Comparison of ENCODE assay signal across 18 cellular contexts in the genomic region with DNA sequence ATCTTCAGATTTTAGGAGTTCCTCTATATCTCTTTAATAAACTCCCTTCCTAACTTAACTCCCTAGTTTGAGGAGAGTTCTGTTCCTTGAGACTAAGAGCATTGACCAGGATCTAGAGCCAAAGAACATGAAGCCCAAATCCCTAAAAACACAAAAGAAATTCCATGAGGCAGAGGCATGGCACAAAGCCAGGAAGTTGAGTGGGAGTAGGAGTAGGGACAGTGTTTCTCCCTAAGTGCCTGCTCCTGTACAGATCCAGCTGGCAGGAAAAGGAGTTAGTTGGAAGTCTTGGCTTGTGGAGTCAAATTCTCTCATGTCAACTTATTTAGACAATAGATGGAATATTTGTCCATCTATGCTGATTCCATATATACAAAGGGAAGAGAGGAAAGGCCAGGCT. TPM values are rescaled to one million over a fixed set of nuclear protein-coding genes. Genes with fewer than 3 reads are reported as not detected.
"Had no signal": no experiment of that assay in that cellular context is flagged by ENCODE, and none has a peak within 500 bp of the region (broad histone marks: within the 10 kb centered on the region; RNA-seq: fewer than 3 reads in every experiment).

No MANE protein-coding gene starts in this region.

- H3K9me3 ChIP-seq: ascending aorta, gastrocnemius medialis, right lobe of liver, vagina had no signal

- H3K4me3 ChIP-seq: ascending aorta, dorsolateral prefrontal cortex, gastrocnemius medialis, right lobe of liver, vagina had no signal

- H3K27ac ChIP-seq: ascending aorta, dorsolateral prefrontal cortex, gastrocnemius medialis, right lobe of liver, vagina had no signal

- H3K4me1 ChIP-seq: gastrocnemius medialis, right lobe of liver, vagina had no signal

- H3K36me3 ChIP-seq: ascending aorta, gastrocnemius medialis, right lobe of liver, vagina had no signal

- H3K27me3 ChIP-seq: ascending aorta, dorsolateral prefrontal cortex, gastrocnemius medialis, right lobe of liver, vagina had no signal

- DNase-seq: activated gamma-delta T cell treated with Interleukin-2 at 50 U/mL for 16 hours; activated T-cell treated with anti-CD3 and anti-CD28 coated beads, Interleukin-2, amount 50 U/mL, for 1 hour; dorsolateral prefrontal cortex; effector memory CD8-positive, alpha-beta T cell; gastrocnemius medialis; hypothalamus; left ventricle myocardium superior; naive B cell; occipital lobe; right lobe of liver; small intestine; T-helper 9 cell had no signal

RNA-seq across cellular contexts. Expression of a gene that starts 11.4 kb away (rescaled TPM):
- total RNA-seq: endothelial cell of umbilical vein, mononuclear cell had no signal
- polyA plus RNA-seq: neural cell had no signal

RNA-seq across cellular contexts. Expression of a gene that starts 29.2 kb away (rescaled TPM):
- total RNA-seq: ascending aorta, endothelial cell of umbilical vein, esophagus mucosa, gastrocnemius medialis, left ventricle myocardium superior, mononuclear cell, right lobe of liver, vagina had no signal
- polyA plus RNA-seq: endothelial cell of umbilical vein had no signal
